In the genomic region with DNA sequence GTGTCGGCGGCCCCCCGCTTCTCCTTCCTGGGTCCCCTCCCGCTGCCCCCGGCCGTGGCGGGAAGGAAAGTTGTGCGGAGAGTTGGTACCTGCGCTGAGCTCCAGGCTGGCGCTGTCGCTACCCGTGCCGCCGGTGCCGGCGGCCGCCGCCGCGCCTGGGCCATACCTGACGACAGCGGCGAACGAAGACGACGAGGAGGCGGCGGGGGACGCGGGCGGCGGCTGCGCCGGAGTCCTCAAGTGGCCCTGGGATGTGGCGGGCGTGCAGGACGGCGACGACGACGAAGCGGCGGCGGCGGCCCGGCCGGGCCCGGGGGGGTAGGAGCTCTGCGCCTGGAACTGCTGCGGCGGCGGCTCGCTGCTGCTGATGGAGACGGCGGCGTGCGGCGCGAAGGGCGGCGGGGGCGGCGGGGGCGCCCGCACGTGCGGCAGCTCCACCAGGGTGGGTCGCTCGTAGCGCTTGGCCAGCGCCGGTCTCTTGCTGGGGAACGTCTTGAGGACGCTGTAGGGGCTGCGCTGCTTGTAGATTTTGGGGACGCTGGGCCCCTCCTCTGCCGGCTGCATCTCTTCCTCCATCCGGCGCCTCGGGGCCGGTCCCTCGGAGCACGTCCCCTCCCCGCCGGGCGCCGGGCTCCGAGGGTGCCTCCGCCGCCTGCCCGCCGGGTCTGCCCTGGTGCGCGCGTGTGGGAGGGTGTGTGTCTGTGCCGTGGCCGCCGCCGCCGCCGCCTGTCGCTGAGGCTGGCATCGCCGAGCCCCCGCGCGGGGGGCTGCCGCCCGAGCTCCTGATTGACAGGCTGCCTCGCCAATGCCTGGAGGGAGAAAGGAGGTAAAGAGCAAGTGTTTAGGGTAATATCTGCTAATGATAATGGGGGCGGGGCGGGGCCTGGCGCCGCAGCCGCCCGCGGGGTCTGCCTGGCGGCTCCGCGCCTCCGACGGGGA, we compare ENCODE assay signal across 8 cellular contexts.
DNase-seq lines count a peak whose midpoint lies in the region; TF ChIP-seq lines count a peak whose summit lies in the region.

No MANE protein-coding gene starts in this region.

- peak overlapping the region; percentile 41 for H3K9ac ChIP-seq in iPS-18a (ENCODE audit: low read length)

- no peaks in the 10 kb centered on the region for H3K9me3 ChIP-seq in HEK293 (ENCODE audit: control insufficient read depth, insufficient read depth, low read depth, low read length)
- H3K9me3 ChIP-seq in iPS-18a (ENCODE audit: control insufficient read depth, low read depth, low read length), result no peaks in the 10 kb centered on the region

- DNase-seq in NCI-H2107 (lab: John Stamatoyannopoulos, UW) (peak; percentile 13), NCI-H2107 treated with DMSO at 0.1 percent for 48 hours (lab: John Stamatoyannopoulos, UW; ENCODE audit: unreplicated experiment) (no peak), NCI-H128 (lab: John Stamatoyannopoulos, UW; ENCODE audit: unreplicated experiment) (peak; percentile 19), kidney tubule cell (ENCODE audit: low spot score) (no peak)
- DNase-seq in activated T-cell treated with anti-CD3 and anti-CD28 coated beads, Interleukin-2, amount 50 U/mL, for 24 hours, result peak; percentile 61
- DNase-seq in stimulated activated CD4-positive, alpha-beta T cell treated with anti-CD3 and anti-CD28 coated beads, Interleukin-4, amount 100 ng/mL, for 24 hours, result peak; percentile 9

- POLR2A ChIA-PET in HEK293 (lab: Yijun Ruan, JAX), result interaction anchor here (1.0 kb wide), 1 partner anchor 161 kb away, joined by 3 read pairs; the partner anchor contains the start of gene SLC30A9

- H3K9me3 Mint-ChIP-seq in activated T-cell treated with anti-CD3 and anti-CD28 coated beads, Interleukin-2, amount 50 U/mL, for 24 hours, result no peaks in the 10 kb centered on the region

- H3K4me3 ChIP-seq in HEK293 (ENCODE audit: low read depth, low read length), result peak overlapping the region; percentile 62
- peak overlapping the region; percentile 71 for H3K4me3 ChIP-seq in iPS-18a (ENCODE audit: low read length)

- CTCF ChIA-PET in HEK293 (lab: Yijun Ruan, JAX), result interaction anchor here (0.7 kb wide), 1 partner anchor 32 kb away, joined by 5 read pairs; no protein-coding TSS in a partner anchor

- peaks cover 19% of the 10 kb centered on the region for H3K4me1 Mint-ChIP-seq in activated T-cell treated with anti-CD3 and anti-CD28 coated beads, Interleukin-2, amount 50 U/mL, for 24 hours (ENCODE audit: low read depth)

- H3K27me3 ChIP-seq in iPS-18a (ENCODE audit: control insufficient read depth, insufficient read depth, low read length), result peaks cover 45% of the 10 kb centered on the region

- H3K4me1 ChIP-seq in HEK293 (ENCODE audit: control insufficient read depth, insufficient read depth, low read length) (no peaks in the 10 kb centered on the region; the same call in 1 of the 2 replicates), iPS-18a (ENCODE audit: control insufficient read depth, low read depth, low read length) (peaks cover 6% of the 10 kb centered on the region)

- H3K36me3 Mint-ChIP-seq in activated T-cell treated with anti-CD3 and anti-CD28 coated beads, Interleukin-2, amount 50 U/mL, for 24 hours (ENCODE audit: low read depth), result no peaks in the 10 kb centered on the region

- no peak overlapping the region for H3K27ac Mint-ChIP-seq in activated T-cell treated with anti-CD3 and anti-CD28 coated beads, Interleukin-2, amount 50 U/mL, for 24 hours

- H3K27ac ChIP-seq in HEK293 (ENCODE audit: extremely low read depth, low read depth, low read length), result peak overlapping the region; percentile 53; the same call in 1 of the 2 replicates
- no peak overlapping the region for H3K27ac ChIP-seq in iPS-18a (ENCODE audit: low read length)

- TF ChIP-seq CTCF in HEK293 (tag by site-specific recombination; IDR thresholded peaks at IDR 0.05), result no peak

- H3K4me3 Mint-ChIP-seq in activated T-cell treated with anti-CD3 and anti-CD28 coated beads, Interleukin-2, amount 50 U/mL, for 24 hours, result peak overlapping the region; percentile 67

- H3K36me3 ChIP-seq in HEK293 (ENCODE audit: control insufficient read depth in 2 of 2, insufficient read depth in 1 of 2, low read length in 2 of 2) (no peaks in the 10 kb centered on the region), iPS-18a (ENCODE audit: control insufficient read depth, low read depth, low read length) (no peaks in the 10 kb centered on the region)

- peaks cover 53% of the 10 kb centered on the region for H3K27me3 Mint-ChIP-seq in activated T-cell treated with anti-CD3 and anti-CD28 coated beads, Interleukin-2, amount 50 U/mL, for 24 hours

TF ChIP-seq in HEK293, 187 proteins besides CTCF, POLR2A, EP300 and RAD21 (continues in another document):
- 0 out of 2 replicates have a peak, but pooled peaks have one; percentile 9 for TF ChIP-seq GLIS1 (tag by site-specific recombination; IDR thresholded peaks at IDR 0.05)
- 0 out of 2 replicates have a peak, but pooled peaks have one; percentile 4 for TF ChIP-seq ZNF777 (tag by site-specific recombination; IDR thresholded peaks at IDR 0.05; ENCODE audit: borderline replicate concordance)
- no peak for TF ChIP-seq ZNF488 (tag by site-specific recombination; IDR thresholded peaks at IDR 0.05)
- peak; percentile 55; the same call in 1 of the 2 replicates for TF ChIP-seq GLIS2 (tag by site-specific recombination; IDR thresholded peaks at IDR 0.05)
- TF ChIP-seq ZBTB11 (tag by site-specific recombination; conservative IDR thresholded peaks at IDR 0.05; ENCODE audit: low read depth), result 0 out of 2 replicates have a peak, but pooled peaks have one; percentile 16
- TF ChIP-seq ZBTB20 (tag by site-specific recombination; IDR thresholded peaks at IDR 0.05), result no peak
- no peak for TF ChIP-seq ZIC2 (tag by site-specific recombination; IDR thresholded peaks at IDR 0.05)
- TF ChIP-seq ZBTB17 (tag by site-specific recombination; IDR thresholded peaks at IDR 0.05), result no peak
- TF ChIP-seq YY1 (tag by site-specific recombination; IDR thresholded peaks at IDR 0.05), result no peak
- no peak for TF ChIP-seq ZNF521 (tag by site-specific recombination; IDR thresholded peaks at IDR 0.05)
- no peak for TF ChIP-seq ZNF623 (tag by site-specific recombination; IDR thresholded peaks at IDR 0.05)
- peak; percentile 8; the same call in 1 of the 2 replicates for TF ChIP-seq KLF1 (tag by site-specific recombination; IDR thresholded peaks at IDR 0.05)
- no peak for TF ChIP-seq ZNF140 (tag by site-specific recombination; IDR thresholded peaks at IDR 0.05)
- peak; percentile 7 for TF ChIP-seq SCRT2 (tag by site-specific recombination; IDR thresholded peaks at IDR 0.05)
- 0 out of 2 replicates have a peak, but pooled peaks have one; percentile 13 for TF ChIP-seq ZEB2 (tag by site-specific recombination; IDR thresholded peaks at IDR 0.05)
- peak; percentile 39 for TF ChIP-seq PATZ1 (tag by site-specific recombination; IDR thresholded peaks at IDR 0.05)
- TF ChIP-seq SP2 (tag by site-specific recombination; IDR thresholded peaks at IDR 0.05), result peak; percentile 53
- 0 out of 2 replicates have a peak, but pooled peaks have one; percentile 35 for TF ChIP-seq ZSCAN30 (tag by site-specific recombination; IDR thresholded peaks at IDR 0.05)
- no peak for TF ChIP-seq ZNF664 (tag by site-specific recombination; IDR thresholded peaks at IDR 0.05)
- no peak for TF ChIP-seq ZNF366 (tag by site-specific recombination; conservative IDR thresholded peaks at IDR 0.05)

Comparison
In these comparisons a context has a peak if more than half of its experiments do, and no peak if none do; other contexts are left out.
1. DNase-seq: peak in NCI-H2107 (single experiment), NCI-H128 (single experiment), activated T-cell treated with anti-CD3 and anti-CD28 coated beads, Interleukin-2, amount 50 U/mL, for 24 hours (single experiment) and stimulated activated CD4-positive, alpha-beta T cell treated with anti-CD3 and anti-CD28 coated beads, Interleukin-4, amount 100 ng/mL, for 24 hours (single experiment); none in NCI-H2107 treated with DMSO at 0.1 percent for 48 hours (single experiment) and kidney tubule cell (single experiment).